In genomic region chr22:41403532-41404318, GRCh38 we compare ENCODE assay signal across 8 cellular contexts. TPM values are rescaled to one million over a fixed set of nuclear protein-coding genes. Genes with fewer than 3 reads are reported as not detected.
A peak's percentile ranks its signal among the peaks of the same experiment; 100 is the strongest.
DNase-seq lines count a peak whose midpoint lies in the region; ATAC-seq, FAIRE-seq and TF ChIP-seq lines count a peak whose summit lies in the region.

No MANE protein-coding gene starts in this region.

- H2AFZ ChIP-seq in OCI-LY7 (ENCODE audit: low read length), result no peak overlapping the region
- peak overlapping the region; percentile 40 for H2AFZ ChIP-seq in endothelial cell of umbilical vein (ENCODE audit: low read depth, low read length)

- H3K9me1 ChIP-seq in endothelial cell of umbilical vein (replicated peaks; ENCODE audit: control insufficient read depth, extremely low read depth, insufficient read depth, low read length), result no peaks in the 10 kb centered on the region

- dilution Hi-C loops in endothelial cell of umbilical vein (cut with MboI; ENCODE audit: extremely low pct_ligation_motif_present, low sequenced_read_pairs), result no loop called here

- no peak for TF ChIP-seq POLR2A in endothelial cell of umbilical vein (IDR thresholded peaks at IDR 0.05; ENCODE audit: low read depth, low read length)

- H3K4me2 ChIP-seq in OCI-LY7 (ENCODE audit: low read length) (peak overlapping the region; percentile 35), endothelial cell of umbilical vein (ENCODE audit: insufficient read depth, low read length) (no peak overlapping the region)

- no peaks in the 10 kb centered on the region for H4K20me1 ChIP-seq in OCI-LY7 (ENCODE audit: insufficient read depth, low read length)
- H4K20me1 ChIP-seq in endothelial cell of umbilical vein (replicated peaks; ENCODE audit: control insufficient read depth, extremely low read depth, insufficient read depth, low read length), result no peaks in the 10 kb centered on the region

- H3K27ac ChIP-seq in OCI-LY7 (ENCODE audit: low read depth, low read length, poor library complexity, severe bottlenecking) (no peak overlapping the region), endothelial cell of umbilical vein (ENCODE audit: insufficient read depth, low read depth, low read length) (no peak overlapping the region)

- TF ChIP-seq CTCF in OCI-LY7 (conservative IDR thresholded peaks at IDR 0.05; ENCODE audit: low read length) (peak; percentile 98), endothelial cell of umbilical vein (IDR thresholded peaks at IDR 0.05; ENCODE audit: extremely low read depth in 1 of 2, insufficient read depth in 1 of 2, low read depth in 1 of 2, low read length in 2 of 2) (peak; percentile 94 to 97)

- H3K4me1 ChIP-seq in OCI-LY7 (ENCODE audit: insufficient read depth, low read length, poor library complexity, severe bottlenecking) (peaks cover 10% of the 10 kb centered on the region), endothelial cell of umbilical vein (ENCODE audit: control insufficient read depth, extremely low read depth, insufficient read depth, low read length) (no peaks in the 10 kb centered on the region)

- H3K79me2 ChIP-seq in OCI-LY7 (ENCODE audit: insufficient read depth, low read depth, low read length) (no peaks in the 10 kb centered on the region), endothelial cell of umbilical vein (ENCODE audit: control insufficient read depth, insufficient read depth, low read length) (no peaks in the 10 kb centered on the region)

- POLR2A ChIA-PET in OCI-LY7 (lab: Charles Lee), result interaction anchor here (0.5 kb wide), 1 partner anchor 75 kb away, joined by 3 read pairs; no protein-coding TSS in a partner anchor
- POLR2A ChIA-PET in endothelial cell of umbilical vein (lab: Charles Lee), result interaction anchor here (0.6 to 0.9 kb wide), 3 partner anchors 42 to 186 kb away, joined by 3 read pairs; partner anchors contain the start of genes PMM1 and TOB2

- no peaks in the 10 kb centered on the region for H3K36me3 ChIP-seq in OCI-LY7 (ENCODE audit: insufficient read depth, low read length)
- H3K36me3 ChIP-seq in endothelial cell of umbilical vein (ENCODE audit: control insufficient read depth in 2 of 2, extremely low read depth in 1 of 2, insufficient read depth in 2 of 2, low read length in 2 of 2), result no peaks in the 10 kb centered on the region

- DNase-seq in AG08395 (ENCODE audit: low spot score) (peak; percentile 97), HT1080 (ENCODE audit: low read depth) (peak; percentile 93), OCI-LY7 (ENCODE audit: low spot score) (peak; percentile 86), activated T-cell treated with anti-CD3 and anti-CD28 coated beads for 24 hours (ENCODE audit: low read depth) (peak; percentile 82), endothelial cell of umbilical vein (ENCODE audit: low read depth, low spot score) (peak; percentile 80), middle frontal gyrus (ENCODE audit: extremely low spot score, low spot score) (peak; percentile 97)
- peak; percentile 47 to 70 for DNase-seq in stimulated activated CD8-positive, alpha-beta memory T cell treated with anti-CD3 and anti-CD28 coated beads, Interleukin-4, amount 100 ng/mL, for 1 hour (ENCODE audit: low read depth in 2 of 2, low spot score in 1 of 2)

- H3K9me3 ChIP-seq in OCI-LY7 (ENCODE audit: low read length) (no peaks in the 10 kb centered on the region), endothelial cell of umbilical vein (replicated peaks; ENCODE audit: control insufficient read depth, insufficient read depth, low read length) (no peaks in the 10 kb centered on the region)

- H3K4me3 ChIP-seq in OCI-LY7 (ENCODE audit: low read depth, low read length, poor library complexity, severe bottlenecking) (no peak overlapping the region), endothelial cell of umbilical vein (replicated peaks in 1 of 3; ENCODE audit: insufficient read depth in 1 of 3, low read depth in 1 of 3, low read length in 3 of 3) (no peak overlapping the region)

- CTCF ChIA-PET in OCI-LY7 (lab: Charles Lee; ENCODE audit: unreplicated experiment) (interaction anchor here (0.6 to 1.4 kb wide), 6 partner anchors 22 to 123 kb away, joined by 3 to 19 read pairs (median 4); partner anchors contain the start of genes ACO2, PHF5A and TEF), endothelial cell of umbilical vein (lab: Charles Lee) (interaction anchor here (0.6 to 7.9 kb wide), 38 partner anchors 9 to 481 kb away, joined by 3 to 251 read pairs (median 6); partner anchors contain the start of genes ACO2, PHF5A, PMM1 and POLR3H)

- peak; percentile 72 for ATAC-seq in GM18873 (IDR thresholded peaks at IDR 0.05; ENCODE audit: low FRiP score, unreplicated experiment)

- no peaks in the 10 kb centered on the region for H3K9me2 ChIP-seq in OCI-LY7 (ENCODE audit: insufficient read depth, low read length)

- H3K9ac ChIP-seq in endothelial cell of umbilical vein (replicated peaks; ENCODE audit: extremely low read depth, insufficient read depth, low read length), result no peak overlapping the region

- no peaks in the 10 kb centered on the region for H3K27me3 ChIP-seq in endothelial cell of umbilical vein (ENCODE audit: control insufficient read depth in 2 of 2, insufficient read depth in 2 of 2, low read length in 2 of 2)

- no TSS peak for BruUV-seq in OCI-LY7 (replicated peaks; lab: Mats Ljungman, UMichigan)
- no TSS peak for BruUV-seq in endothelial cell of umbilical vein (replicated peaks; lab: Mats Ljungman, UMichigan)

- peak; percentile 95 for FAIRE-seq in endothelial cell of umbilical vein (lab: Jason Lieb, UNC)

- intact Hi-C loops in OCI-LY7 (cut with micrococcal nuclease; ENCODE audit: unreplicated experiment) (loop anchor here (1.0 to 5.0 kb wide), 4 partner anchors 98 to 194 kb away; no protein-coding TSS in a partner anchor), endothelial cell of umbilical vein (cut with micrococcal nuclease) (loop anchor here (1.0 kb wide), 3 partner anchors 65 to 194 kb away; partner anchors contain the start of gene PHF5A)

TF ChIP-seq in endothelial cell of umbilical vein, 7 proteins besides CTCF, POLR2A, EP300 and RAD21:
- TF ChIP-seq POLR2AphosphoS5 (IDR thresholded peaks at IDR 0.05; ENCODE audit: insufficient read depth, low read depth, low read length) (peak; percentile 39), GATA2 (IDR thresholded peaks at IDR 0.05; ENCODE audit: insufficient read depth, insufficient read length, low read depth, low read length) (no peak), EZH2 (IDR thresholded peaks at IDR 0.05; ENCODE audit: borderline replicate concordance, low read depth, low read length, severe bottlenecking) (no peak), MYC (IDR thresholded peaks at IDR 0.05; ENCODE audit: low read depth, low read length) (no peak), FOS (IDR thresholded peaks at IDR 0.05; ENCODE audit: borderline replicate concordance, insufficient read depth, low read length) (no peak), JUN (IDR thresholded peaks at IDR 0.05; ENCODE audit: borderline replicate concordance, insufficient read depth, insufficient read length, low read depth) (no peak)
TF ChIP-seq in endothelial cell of umbilical vein: peak in this region for 1.

RNA-seq across cellular contexts. Expression of gene TEF, which starts 22.0 kb away (rescaled TPM):
- total RNA-seq in HT1080 (2014; rRNA removed; shearing (Covaris generic)), result 4.1 and 6.7 TPM in 2 replicates
- polyA plus RNA-seq in HT1080 (2015; cell fraction: cytosol; rRNA removed), result 6.6 and 8.6 TPM in 2 replicates
- polyA plus RNA-seq in HT1080 (2015; cell fraction: nucleus; rRNA removed), result 8.7 and 14.1 TPM in 2 replicates
- 4.3 and 6.8 TPM in 2 replicates for total RNA-seq in OCI-LY7 (2014; rRNA removed; shearing (Covaris generic))
- 6.1 and 7.0 TPM in 2 replicates for total RNA-seq in OCI-LY7 (2022)
- 2.2 and 2.9 TPM in 2 replicates for total RNA-seq in endothelial cell of umbilical vein
- polyA plus RNA-seq in endothelial cell of umbilical vein, result 4.0 and 5.3 TPM in 2 replicates
- polyA plus RNA-seq in endothelial cell of umbilical vein (2011; cell fraction: cytosol; rRNA removed), result 2.2 and 4.2 TPM in 2 replicates
- polyA plus RNA-seq in endothelial cell of umbilical vein (2011; cell fraction: nucleus; rRNA removed), result 2.1 and 3.2 TPM in 2 replicates
- polyA plus RNA-seq in endothelial cell of umbilical vein (2012), result 1.5 and 1.6 TPM in 2 replicates
- polyA minus RNA-seq in endothelial cell of umbilical vein, result 9.3 and 13.6 TPM in 2 replicates
- 1.0 TPM for polyA minus RNA-seq in endothelial cell of umbilical vein (2011; cell fraction: cytosol; rRNA and poly(A)+ RNA removed)
- polyA minus RNA-seq in endothelial cell of umbilical vein (2011; cell fraction: nucleus; rRNA and poly(A)+ RNA removed), result 2.5 and 3.1 TPM in 2 replicates

RNA-seq across cellular contexts. Expression of gene TOB2, which starts 42.9 kb away (rescaled TPM):
- total RNA-seq in HT1080 (2014; rRNA removed; shearing (Covaris generic)), result 14.2 and 23.8 TPM in 2 replicates
- 19.7 and 22.2 TPM in 2 replicates for polyA plus RNA-seq in HT1080 (2015; cell fraction: cytosol; rRNA removed)
- polyA plus RNA-seq in HT1080 (2015; cell fraction: nucleus; rRNA removed), result 24.3 and 27.7 TPM in 2 replicates
- total RNA-seq in OCI-LY7 (2014; rRNA removed; shearing (Covaris generic)), result 13.5 and 13.9 TPM in 2 replicates
- total RNA-seq in OCI-LY7 (2022) (19.9 and 27.0 TPM in 2 replicates), endothelial cell of umbilical vein (39.4 and 44.7 TPM in 2 replicates)
- polyA plus RNA-seq in endothelial cell of umbilical vein, result 21.7 and 23.2 TPM in 2 replicates
- polyA plus RNA-seq in endothelial cell of umbilical vein (2011; cell fraction: cytosol; rRNA removed), result 20.4 and 20.6 TPM in 2 replicates
- polyA plus RNA-seq in endothelial cell of umbilical vein (2011; cell fraction: nucleus; rRNA removed), result 11.4 and 11.7 TPM in 2 replicates
- polyA plus RNA-seq in endothelial cell of umbilical vein (2012), result 19.8 and 23.9 TPM in 2 replicates
- 19.8 and 23.1 TPM in 2 replicates for polyA minus RNA-seq in endothelial cell of umbilical vein
- polyA minus RNA-seq in endothelial cell of umbilical vein (2011; cell fraction: cytosol; rRNA and poly(A)+ RNA removed), result 13.4 TPM
- 6.5 and 7.0 TPM in 2 replicates for polyA minus RNA-seq in endothelial cell of umbilical vein (2011; cell fraction: nucleus; rRNA and poly(A)+ RNA removed)
